35 cellular contexts compared by ENCODE assay signal in the genomic region with DNA sequence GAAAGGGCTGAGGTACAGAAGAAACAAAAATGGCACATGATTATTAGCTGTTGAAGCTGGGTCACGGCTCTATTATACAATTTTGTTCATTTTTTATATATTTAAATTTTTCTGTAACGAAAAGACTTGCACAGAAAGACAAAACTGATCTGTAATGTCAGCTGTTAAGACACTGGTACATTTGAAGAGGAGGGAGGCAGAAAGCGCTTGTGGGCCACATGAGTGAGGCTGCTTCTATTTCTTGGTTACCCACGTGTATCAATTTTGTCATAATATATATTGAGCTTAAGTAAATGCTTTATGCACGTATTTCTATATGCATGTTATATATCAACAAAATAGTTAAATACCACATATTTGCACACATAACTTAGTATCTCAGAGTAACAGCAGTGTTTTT.
"Had no signal": no experiment of that assay in that cellular context is flagged by ENCODE, and none has a peak within 500 bp of the region (broad histone marks: within the 10 kb centered on the region; RNA-seq: fewer than 3 reads in every experiment).

No MANE protein-coding gene starts in this region.

- H3K27ac ChIP-seq: KMS-11 had no signal

- DNase-seq: Karpas-422, Kasumi-1, KG1, MG63, MM.1S, MV-4-11, NCI-H1048, NCI-H1092, NCI-H1092 treated with DMSO at 0.1 percent for 48 hours, NCI-H1105, NCI-H1105 treated with DMSO at 0.1 percent for 48 hours, NCI-H1417, NCI-H1417 treated with DMSO at 0.1 percent for 48 hours, NCI-H1436, NCI-H1436 treated with DMSO at 0.1 percent for 48 hours, NCI-H146, NCI-H1694, NCI-H1694 treated with DMSO at 0.1 percent for 48 hours, NCI-H187, NCI-H187 treated with DMSO at 0.1 percent for 48 hours, NCI-H1930, NCI-H2029, NCI-H2029 treated with DMSO at 0.1 percent for 48 hours, NCI-H2081, NCI-H2081 treated with DMSO at 0.1 percent for 48 hours, NCI-H2107, NCI-H2171 treated with DMSO at 0.1 percent for 48 hours, NCI-H2227 treated with DMSO at 0.1 percent for 48 hours, NCI-H226, NCI-H345, NCI-H446, NCI-H446 treated with DMSO at 0.1 percent for 48 hours, NCI-H510A, NCI-H510A treated with DMSO at 0.1 percent for 48 hours had no signal

- H3K4me3 ChIP-seq: MG63 had no signal

- H3K27me3 ChIP-seq: MG63 had no signal

- H3K9ac ChIP-seq: KMS-11 had no signal
